Comparison of ENCODE assay signal across 13 cellular contexts in genomic region chr2:15984367-15985255, GRCh38. TPM values are rescaled to one million over a fixed set of nuclear protein-coding genes. Genes with fewer than 3 reads are reported as not detected.
DNase-seq lines count a peak whose midpoint lies in the region; ATAC-seq and TF ChIP-seq lines count a peak whose summit lies in the region.
"Had no signal": no experiment of that assay in that cellular context is flagged by ENCODE, and none has a peak within 500 bp of the region (broad histone marks: within the 10 kb centered on the region; RNA-seq: fewer than 3 reads in every experiment).

No MANE protein-coding gene starts in this region.

- H3K4me3 ChIP-seq in WERI-Rb-1 (ENCODE audit: low read depth, low read length) (no peak overlapping the region), right cardiac atrium (ENCODE audit: low read length) (no peak overlapping the region), MG63 (no peak overlapping the region)

- peak; percentile 60 for DNase-seq in NCI-H1092 treated with DMSO at 0.1 percent for 48 hours (lab: John Stamatoyannopoulos, UW)
- peak; percentile 82 for DNase-seq in WERI-Rb-1
- peak; percentile 37 to 75 (median 74) for DNase-seq in right cardiac atrium
- DNase-seq in putamen (ENCODE audit: low spot score): peak; percentile 94
- DNase-seq in MG63: no peak
- no peak for DNase-seq in HK-2 (ENCODE audit: unreplicated experiment)
- no peak for DNase-seq in activated T-cell treated with anti-CD3 and anti-CD28 coated beads, Interleukin-2, amount 50 U/mL, for 1 hour
- DNase-seq: activated CD4-positive, alpha-beta memory T cell treated with anti-CD3 and anti-CD28 coated beads for 36 hours; naive B cell; stimulated activated CD4-positive, alpha-beta T cell treated with anti-CD3 and anti-CD28 coated beads, Interleukin-2, amount 100 ng/mL, for 24 hours had no signal

- H3K27me3 ChIP-seq in WERI-Rb-1 (ENCODE audit: insufficient read depth, low read depth, severe bottlenecking): no peaks in the 10 kb centered on the region
- no peaks in the 10 kb centered on the region for H3K27me3 ChIP-seq in right cardiac atrium (ENCODE audit: control insufficient read depth, insufficient read depth)
- H3K27me3 ChIP-seq in MG63: no peaks in the 10 kb centered on the region

- ATAC-seq in right cardiac atrium (peak; percentile 82 to 84), GM19328 (IDR thresholded peaks at IDR 0.05; ENCODE audit: unreplicated experiment) (no peak)
- ATAC-seq: activated naive CD4-positive, alpha-beta T cell treated with anti-CD3 and anti-CD28 coated beads, Interleukin-2, amount 50 U/mL, for 72 hours had no signal

- H3K27ac ChIP-seq in WERI-Rb-1 (peak overlapping the region; percentile 96), right cardiac atrium (ENCODE audit: low read length) (no peak overlapping the region)

- no peaks in the 10 kb centered on the region for H3K4me1 ChIP-seq in right cardiac atrium (ENCODE audit: control insufficient read depth, insufficient read depth, low read length)

- H3K36me3 ChIP-seq in WERI-Rb-1: no peaks in the 10 kb centered on the region
- no peaks in the 10 kb centered on the region for H3K36me3 ChIP-seq in MG63

- TF ChIP-seq CTCF in WERI-Rb-1 (IDR thresholded peaks at IDR 0.05; ENCODE audit: low read depth, low read length): no peak

- 68% methylated on average over 43 of the region's 43 CpGs for WGBS in right cardiac atrium

- H3K9me3 ChIP-seq in WERI-Rb-1 (ENCODE audit: severe bottlenecking): no peaks in the 10 kb centered on the region
- no peaks in the 10 kb centered on the region for H3K9me3 ChIP-seq in right cardiac atrium (ENCODE audit: control insufficient read depth, low read length)
- no peaks in the 10 kb centered on the region for H3K9me3 ChIP-seq in MG63

- intact Hi-C loops in right cardiac atrium (cut with DNase I): no loop called here

RNA-seq across cellular contexts. Expression of gene MYCN, which starts 44.3 kb away (rescaled TPM):
- total RNA-seq in right cardiac atrium: under 1 TPM; 0.23 to 0.42 (median 0.33) TPM
- polyA plus RNA-seq in right cardiac atrium: 0.29 TPM
- total RNA-seq in MG63 (2014; rRNA removed; shearing (Covaris generic); ENCODE audit: low replicate concordance): not detected in 2 replicates
- total RNA-seq: activated naive CD4-positive, alpha-beta T cell treated with anti-CD3 and anti-CD28 coated beads, Interleukin-2, amount 50 U/mL, for 72 hours; subcutaneous adipose tissue had no signal

Comparison
In these comparisons a context has a peak if more than half of its experiments do, and no peak if none do; other contexts are left out.
1. DNase-seq: peak in NCI-H1092 treated with DMSO at 0.1 percent for 48 hours (single experiment), WERI-Rb-1 (single experiment), right cardiac atrium (3 of 3) and putamen (single experiment); none in MG63 (single experiment), HK-2 (single experiment) and activated T-cell treated with anti-CD3 and anti-CD28 coated beads, Interleukin-2, amount 50 U/mL, for 1 hour (single experiment).